ENCODE assay signal across 8 cellular contexts in genomic region chr1:115337633-115338456, GRCh38. TPM values are rescaled to one million over a fixed set of nuclear protein-coding genes. Genes with fewer than 3 reads are reported as not detected.
A peak's percentile ranks its signal among the peaks of the same experiment; 100 is the strongest.
DNase-seq lines count a peak whose midpoint lies in the region; ATAC-seq and TF ChIP-seq lines count a peak whose summit lies in the region.

Gene NGF, minus strand, starts transcription at chr1:115338249. Its CDS starts 51,454 bp downstream, at chr1:115286795.

- H3K36me3 ChIP-seq in mesodermal cell (ENCODE audit: control insufficient read depth, insufficient read depth, low read length) = peaks cover 4% of the 10 kb centered on the region

- peak within 1 kb of the TSS; percentile 99 for H3K4me3 ChIP-seq in AG04449 (ENCODE audit: low read depth, low read length)
- peak within 1 kb of the TSS; percentile 3 to 72 (median 55) for H3K4me3 ChIP-seq in dorsolateral prefrontal cortex
- peak within 1 kb of the TSS; percentile 61 for H3K4me3 ChIP-seq in mesodermal cell (ENCODE audit: extremely low read depth, insufficient read depth, low read length, poor library complexity, severe bottlenecking)

- TF ChIP-seq CTCF in AG04449 (IDR thresholded peaks at IDR 0.05; ENCODE audit: insufficient read depth, low read length, missing control alignments) (no peak), dorsolateral prefrontal cortex (IDR thresholded peaks at IDR 0.05 in 54 of 56, conservative IDR thresholded peaks at IDR 0.05 in 2 of 56; ENCODE audit: low read depth in 1 of 56, partially characterized antibody in 56 of 56) (no peak)

- POLR2A ChIA-PET in AG04449 (lab: Yijun Ruan, JAX) = interaction anchor here (0.6 to 2.8 kb wide), 14 partner anchors 8 to 257 kb away, joined by 3 to 11 read pairs (median 4); no protein-coding TSS in a partner anchor

- peaks cover 13% of the 10 kb centered on the region for H3K4me1 ChIP-seq in mesodermal cell (ENCODE audit: control insufficient read depth, insufficient read depth, low read length, poor library complexity, severe bottlenecking)

- H3K27ac ChIP-seq in dorsolateral prefrontal cortex = peak within 1 kb of the TSS in 13 of 59 donors; percentile 2 to 59 (median 24)
- no peak within 1 kb of the TSS for H3K27ac ChIP-seq in mesodermal cell (ENCODE audit: low read depth, low read length, severe bottlenecking)

- H3K27me3 ChIP-seq in dorsolateral prefrontal cortex = peaks cover 0 to 48% (median 13%) of the 10 kb centered on the region in 45 donors

- DNase-seq in AG04449 (ENCODE audit: low read depth, low spot score) (no peak), NCI-H1105 treated with DMSO at 0.1 percent for 48 hours (lab: John Stamatoyannopoulos, UW) (peak; percentile 68), dorsolateral prefrontal cortex (peak in 3 of 10 donors; percentile 40 to 44 (median 42)), globus pallidus (ENCODE audit: low spot score) (no peak)

- WGBS in mesodermal cell (ENCODE audit: insufficient coverage in 2 of 2), 2 experiments = 0% methylated on average over 50 to 62 of the region's 69 CpGs

- intact Hi-C loops in dorsolateral prefrontal cortex (cut with DNase I) = no loop called here

- H3K9me3 ChIP-seq in mesodermal cell (ENCODE audit: control insufficient read depth, low read length) = no peaks in the 10 kb centered on the region

- CTCF ChIA-PET in AG04449 (lab: Yijun Ruan, JAX) = interaction anchor here (0.5 to 2.3 kb wide), 10 partner anchors 15 to 434 kb away, joined by 3 to 12 read pairs (median 4); no protein-coding TSS in a partner anchor

- no peak for ATAC-seq in HG03457 (IDR thresholded peaks at IDR 0.05; ENCODE audit: unreplicated experiment)
- no peak for ATAC-seq in HG02981 (IDR thresholded peaks at IDR 0.05; ENCODE audit: unreplicated experiment)
- no peak for ATAC-seq in HG02970 (IDR thresholded peaks at IDR 0.05; ENCODE audit: low FRiP score, unreplicated experiment)

RNA-seq across cellular contexts. Expression of gene NGF, which starts in this region (rescaled TPM):
- total RNA-seq in dorsolateral prefrontal cortex = 1 to 10 TPM in 49 of 120 experiments, under 1 TPM in 53, not detected in 18; 0.46 to 2.7 (median 0.97) TPM
- 1.6 TPM for polyA plus RNA-seq in mesodermal cell (2013, experiment 1 of 2)
- polyA plus RNA-seq in mesodermal cell (2013, experiment 2 of 2) = 2.0 TPM
